In genomic region chrX:23369037-23369436, GRCh38 we compare ENCODE assay signal across 37 cellular contexts. TPM values are rescaled to one million over a fixed set of nuclear protein-coding genes. Genes with fewer than 3 reads are reported as not detected.
"Had no signal": no experiment of that assay in that cellular context is flagged by ENCODE, and none has a peak within 500 bp of the region (broad histone marks: within the 10 kb centered on the region; RNA-seq: fewer than 3 reads in every experiment).

No MANE protein-coding gene starts in this region.

- H2AFZ ChIP-seq: PC-9 had no signal

- FAIRE-seq: bronchial epithelial cell, colon, RCC 7860 had no signal

- H3K27ac ChIP-seq: PC-9, RWPE1, WERI-Rb-1 had no signal

- H3K36me3 ChIP-seq: WERI-Rb-1 had no signal

- H3K4me3 ChIP-seq: PC-9 had no signal

- ATAC-seq: activated CD8-positive, alpha-beta T cell treated with anti-CD3 and anti-CD28 coated beads for 36 hours; activated T-cell treated with anti-CD3 and anti-CD28 coated beads, Interleukin-2, amount 50 U/mL, for 72 hours; activated T-helper 17 cell treated with anti-CD3 and anti-CD28 coated beads, Interleukin-2, amount 50 U/mL, for 72 hours; Right ventricle myocardium inferior; SK-N-SH treated with all-trans-retinoic acid at 6 μM for 48 hours; T-cell; T-helper 17 cell had no signal

- H3K4me2 ChIP-seq: PC-9 had no signal

- DNase-seq: activated CD4-positive, alpha-beta T cell treated with anti-CD3 and anti-CD28 coated beads, Interleukin-2, amount 10 ng/mL, durations not matched to agents 24 days and 14 days; activated CD4-positive, alpha-beta T cell treated with anti-CD3 and anti-CD28 coated beads, Interleukin-2, amount 50 U/mL, for 4 hours; activated CD4-positive, CD25-positive, alpha-beta regulatory T cell; activated CD8-positive, alpha-beta T cell treated with anti-CD3 and anti-CD28 coated beads for 36 hours; activated effector memory CD4-positive, alpha-beta T cell treated with anti-CD3 and anti-CD28 coated beads, Interleukin-2, amount 50 U/mL, for 16 hours; activated naive CD4-positive, alpha-beta T cell; activated naive CD4-positive, alpha-beta T cell treated with anti-CD3 and anti-CD28 coated beads, Interleukin-2, amount 50 U/mL, for 16 hours; activated naive CD8-positive, alpha-beta T cell treated with anti-CD3 and anti-CD28 coated beads for 36 hours; activated T-cell treated with anti-CD3 and anti-CD28 coated beads, Interleukin-2, amount 50 U/mL, for 1 hour; activated T-cell treated with anti-CD3 and anti-CD28 coated beads, Interleukin-2, amount 50 U/mL, for 72 hours; amniotic stem cell; aorta; caudate nucleus; cerebellar nuclear complex; NCI-H1048; NCI-H1105 treated with DMSO at 0.1 percent for 48 hours; NCI-H1436; NCI-H1694; NCI-H1930; NCI-H2081 treated with DMSO at 0.1 percent for 48 hours; NCI-H226; NCI-H524 treated with DMSO at 0.1 percent for 48 hours; PC-9; SIG-M5; T-cell; T-helper 17 cell had no signal

RNA-seq across cellular contexts. Expression of gene PTCHD1, which starts 34.4 kb away (rescaled TPM):
- total RNA-seq: activated CD4-positive, alpha-beta T cell treated with anti-CD3 and anti-CD28 coated beads, Interleukin-2, amount 10 ng/mL, durations not matched to agents 24 days and 14 days; activated CD8-positive, alpha-beta memory T cell treated with anti-CD3 and anti-CD28 coated beads for 36 hours; activated CD8-positive, alpha-beta T cell treated with anti-CD3 and anti-CD28 coated beads for 36 hours; activated naive CD8-positive, alpha-beta T cell treated with anti-CD3 and anti-CD28 coated beads for 36 hours; activated T-cell treated with anti-CD3 and anti-CD28 coated beads, Interleukin-2, amount 50 U/mL, for 72 hours; bronchial epithelial cell; MCF 10A; OCI-LY7; PC-9; T-helper 17 cell had no signal
